Comparison of ENCODE assay signal across 8 cellular contexts in genomic region chr12:108730337-108731104, GRCh38. TPM values are rescaled to one million over a fixed set of nuclear protein-coding genes. Genes with fewer than 3 reads are reported as not detected.
DNase-seq lines count a peak whose midpoint lies in the region; ATAC-seq and TF ChIP-seq lines count a peak whose summit lies in the region.

No MANE protein-coding gene starts in this region.

- TF ChIP-seq CTCF in epithelial cell of proximal tubule (conservative IDR thresholded peaks at IDR 0.05; ENCODE audit: low read depth, low read length): no peak

- no peaks in the 10 kb centered on the region for H3K27me3 Mint-ChIP-seq in stimulated activated naive B cell treated with anti-CD40 and anti-IgM and Interleukin-4, amounts not matched to agents 10 μg/mL and 1 μg/mL and 100 μg/mL, for 72 hours

- no peaks in the 10 kb centered on the region for H3K9me3 ChIP-seq in ES-I3 (ENCODE audit: control insufficient read depth, insufficient read depth, low read length)

- H3K9ac ChIP-seq in ES-I3 (ENCODE audit: low read depth, low read length): peak overlapping the region; percentile 99

- H3K4me3 Mint-ChIP-seq in stimulated activated naive B cell treated with anti-CD40 and anti-IgM and Interleukin-4, amounts not matched to agents 10 μg/mL and 1 μg/mL and 100 μg/mL, for 72 hours: peak overlapping the region; percentile 94 to 100

- H3K4me3 ChIP-seq in epithelial cell of proximal tubule (ENCODE audit: low read depth, low read length): peak overlapping the region; percentile 89

- peak overlapping the region; percentile 92 for H3K27ac Mint-ChIP-seq in stimulated activated naive B cell treated with anti-CD40 and anti-IgM and Interleukin-4, amounts not matched to agents 10 μg/mL and 1 μg/mL and 100 μg/mL, for 72 hours

- peaks cover 12% of the 10 kb centered on the region for H3K4me1 ChIP-seq in ES-I3 (ENCODE audit: insufficient read depth, low read length)

- peak; percentile 80 for DNase-seq in NCI-H748 (lab: John Stamatoyannopoulos, UW; ENCODE audit: unreplicated experiment)
- DNase-seq in activated CD8-positive, alpha-beta memory T cell treated with anti-CD3 and anti-CD28 coated beads for 24 hours: peak; percentile 74
- DNase-seq in epithelial cell of proximal tubule (ENCODE audit: low read depth): no peak
- peak; percentile 40 for DNase-seq in mucosa of gallbladder (ENCODE audit: low spot score)
- peak; percentile 36 for DNase-seq in stimulated activated naive B cell treated with anti-CD40 and anti-IgM and Interleukin-4, amounts not matched to agents 10 μg/mL and 1 μg/mL and 100 μg/mL, for 72 hours
- no peak for DNase-seq in OCI-M2 (lab: John Stamatoyannopoulos, UW; ENCODE audit: unreplicated experiment)

- no peaks in the 10 kb centered on the region for H3K9me3 Mint-ChIP-seq in stimulated activated naive B cell treated with anti-CD40 and anti-IgM and Interleukin-4, amounts not matched to agents 10 μg/mL and 1 μg/mL and 100 μg/mL, for 72 hours

- H3K36me3 Mint-ChIP-seq in stimulated activated naive B cell treated with anti-CD40 and anti-IgM and Interleukin-4, amounts not matched to agents 10 μg/mL and 1 μg/mL and 100 μg/mL, for 72 hours: peaks cover 0 to 9% of the 10 kb centered on the region in 2 donors

- H3K4me1 Mint-ChIP-seq in stimulated activated naive B cell treated with anti-CD40 and anti-IgM and Interleukin-4, amounts not matched to agents 10 μg/mL and 1 μg/mL and 100 μg/mL, for 72 hours: peaks cover 29 to 54% of the 10 kb centered on the region in 2 donors

- peak; percentile 6 for ATAC-seq in HG03280 (IDR thresholded peaks at IDR 0.05; ENCODE audit: unreplicated experiment)
- peak; percentile 17 to 25 for ATAC-seq in stimulated activated naive B cell treated with anti-CD40 and anti-IgM and Interleukin-4, amounts not matched to agents 10 μg/mL and 1 μg/mL and 100 μg/mL, for 72 hours (replicated peaks)

- no peaks in the 10 kb centered on the region for H3K36me3 ChIP-seq in ES-I3 (ENCODE audit: insufficient read depth, low read length)

RNA-seq across cellular contexts. Expression of gene CORO1C, which starts 0.8 kb away (rescaled TPM):
- total RNA-seq in epithelial cell of proximal tubule: 152 and 157 TPM in 2 replicates
- total RNA-seq in mucosa of gallbladder: 194 TPM

Comparison
In these comparisons a context has a peak if more than half of its experiments do, and no peak if none do; other contexts are left out.
1. DNase-seq: peak in NCI-H748 (single experiment), activated CD8-positive, alpha-beta memory T cell treated with anti-CD3 and anti-CD28 coated beads for 24 hours (single experiment), mucosa of gallbladder (single experiment) and stimulated activated naive B cell treated with anti-CD40 and anti-IgM and Interleukin-4, amounts not matched to agents 10 μg/mL and 1 μg/mL and 100 μg/mL, for 72 hours (single experiment); none in epithelial cell of proximal tubule (single experiment) and OCI-M2 (single experiment).